ENCODE assay signal across 10 cellular contexts in the genomic region with DNA sequence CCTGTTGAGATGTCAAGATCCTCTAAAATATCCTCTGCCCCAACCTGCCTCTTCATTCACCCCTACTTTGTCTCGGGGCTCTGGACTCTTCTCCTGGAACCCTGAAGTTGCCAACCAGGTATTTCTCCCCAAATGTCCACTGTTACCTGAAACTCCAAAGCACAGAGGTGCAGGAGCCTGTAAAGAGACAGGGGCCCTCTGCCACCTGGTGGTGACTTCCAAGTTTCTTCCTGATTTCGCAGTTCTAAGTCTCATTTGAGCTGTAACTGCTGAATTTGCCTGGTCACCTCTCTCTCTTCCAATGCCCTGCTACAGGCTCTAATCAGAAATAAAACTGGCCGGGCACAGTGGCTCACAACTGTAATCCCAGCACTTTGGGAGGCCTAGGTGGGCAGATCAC.
DNase-seq lines count a peak whose midpoint lies in the region; ATAC-seq, FAIRE-seq and TF ChIP-seq lines count a peak whose summit lies in the region.
"Had no signal": no experiment of that assay in that cellular context is flagged by ENCODE, and none has a peak within 500 bp of the region (broad histone marks: within the 10 kb centered on the region; RNA-seq: fewer than 3 reads in every experiment).

No MANE protein-coding gene starts in this region.

- FAIRE-seq in D721Med (lab: Jason Lieb, UNC), result no peak
- FAIRE-seq: TTC549 had no signal

- DNase-seq in D721Med (ENCODE audit: insufficient read length, low spot score) (no peak), HT-29 (ENCODE audit: low spot score) (peak; percentile 43), nephron progenitor cell (no peak), HuH-7.5 (ENCODE audit: low spot score) (no peak), HPDE6-E6E7 (ENCODE audit: extremely low spot score) (no peak)
- no peak for DNase-seq in activated CD4-positive, alpha-beta T cell treated with anti-CD3 and anti-CD28 coated beads, Interleukin-2, amount 50 U/mL, for 4 hours

- H3K4me1 Mint-ChIP-seq in brain (no peaks in the 10 kb centered on the region), nephron progenitor cell (peaks cover 6% of the 10 kb centered on the region)

- TF ChIP-seq CTCF in D721Med (IDR thresholded peaks at IDR 0.05; ENCODE audit: insufficient read depth, missing control alignments) (peak; percentile 6), brain (conservative IDR thresholded peaks at IDR 0.05) (peak; percentile 39 to 52), nephron progenitor cell (IDR thresholded peaks at IDR 0.05) (peak; percentile 39)

- peaks cover 3% of the 10 kb centered on the region for H3K27me3 Mint-ChIP-seq in brain
- H3K27me3 Mint-ChIP-seq in nephron progenitor cell (ENCODE audit: low read depth, poor library complexity), result peaks cover 21% of the 10 kb centered on the region

- no peak for ATAC-seq in HG02852 (IDR thresholded peaks at IDR 0.05; ENCODE audit: unreplicated experiment)

- H3K36me3 Mint-ChIP-seq in brain (peaks cover 16% of the 10 kb centered on the region), nephron progenitor cell (ENCODE audit: low read depth) (no peaks in the 10 kb centered on the region)

- peaks cover 0 to 1% (median 0%) of the 10 kb centered on the region in 5 experiments for H3K9me3 Mint-ChIP-seq in brain
- H3K9me3 Mint-ChIP-seq in nephron progenitor cell, result no peaks in the 10 kb centered on the region
- H3K9me3 Mint-ChIP-seq: mesothelial cell of epicardium had no signal

- H3K27ac Mint-ChIP-seq in brain (peak overlapping the region in 1 of 5 experiments; percentile 57), nephron progenitor cell (no peak overlapping the region)
- H3K27ac Mint-ChIP-seq: mesothelial cell of epicardium had no signal

- H3K4me3 Mint-ChIP-seq in brain, result no peak overlapping the region
- H3K4me3 Mint-ChIP-seq in nephron progenitor cell, result no peak overlapping the region
- H3K4me3 Mint-ChIP-seq: mesothelial cell of epicardium had no signal
